Comparison of ENCODE assay signal across 19 cellular contexts in genomic region chr11:93672280-93672679, GRCh38. TPM values are rescaled to one million over a fixed set of nuclear protein-coding genes. Genes with fewer than 3 reads are reported as not detected.
A peak's percentile ranks its signal among the peaks of the same experiment; 100 is the strongest.
DNase-seq lines count a peak whose midpoint lies in the region; ATAC-seq and TF ChIP-seq lines count a peak whose summit lies in the region.
"Had no signal": no experiment of that assay in that cellular context is flagged by ENCODE, and none has a peak within 500 bp of the region (broad histone marks: within the 10 kb centered on the region; RNA-seq: fewer than 3 reads in every experiment).

No MANE protein-coding gene starts in this region.

- H3K4me3 Mint-ChIP-seq in activated CD4-positive, alpha-beta T cell treated with anti-CD3 and anti-CD28 coated beads, Interleukin-2, amount 10 ng/mL, durations not matched to agents 7 days and 5 days: no peak overlapping the region
- H3K4me3 Mint-ChIP-seq in CD4-positive, alpha-beta memory T cell: no peak overlapping the region
- no peak overlapping the region for H3K4me3 Mint-ChIP-seq in WTC11
- H3K4me3 Mint-ChIP-seq: B cell; CD4-positive, CD25-positive, alpha-beta regulatory T cell had no signal

- H3K4me1 ChIP-seq in A673 (ENCODE audit: insufficient read depth, low read length, poor library complexity, severe bottlenecking): no peaks in the 10 kb centered on the region
- no peaks in the 10 kb centered on the region for H3K4me1 ChIP-seq in CD4-positive, alpha-beta memory T cell (ENCODE audit: insufficient read depth, low read length)
- H3K4me1 ChIP-seq: BLaER1, HAP-1 had no signal

- DNase-seq in activated CD4-positive, alpha-beta T cell treated with anti-CD3 and anti-CD28 coated beads, Interleukin-2, amount 10 ng/mL, durations not matched to agents 7 days and 5 days: no peak
- DNase-seq in activated CD4-positive, alpha-beta T cell treated with anti-CD3 and anti-CD28 coated beads for 48 hours: no peak
- DNase-seq in A673 (ENCODE audit: low spot score): no peak
- DNase-seq in CD4-positive, alpha-beta memory T cell: no peak
- no peak for DNase-seq in WTC11 (ENCODE audit: low spot score)
- DNase-seq in T-helper 9 cell: no peak
- no peak for DNase-seq in RKO (ENCODE audit: low spot score)
- DNase-seq: Calu3; CD4-positive, CD25-positive, alpha-beta regulatory T cell; COR-L47; DMS53; DMS79 treated with DMSO at 0.1 percent for 48 hours; GF-D8; GOT3 had no signal

- intact Hi-C loops in A673 (cut with micrococcal nuclease; ENCODE audit: unreplicated experiment): loop anchor here (10.0 kb wide), 1 partner anchor 123 kb away; no protein-coding TSS in a partner anchor
- intact Hi-C loops in CD4-positive, alpha-beta memory T cell (cut with micrococcal nuclease): no loop called here

- H3K27ac ChIP-seq in A673 (ENCODE audit: low read depth, low read length, poor library complexity, severe bottlenecking): peak overlapping the region; percentile 4
- no peak overlapping the region for H3K27ac ChIP-seq in CD4-positive, alpha-beta memory T cell (ENCODE audit: low read depth, low read length)
- H3K27ac ChIP-seq: BLaER1, C4-2B had no signal

- H3K9me3 ChIP-seq in A673 (ENCODE audit: low read depth, low read length, poor library complexity, severe bottlenecking): no peaks in the 10 kb centered on the region
- H3K9me3 ChIP-seq in CD4-positive, alpha-beta memory T cell (ENCODE audit: control insufficient read depth in 1 of 2, low read length in 2 of 2): no peaks in the 10 kb centered on the region
- H3K9me3 ChIP-seq: BLaER1, HAP-1 had no signal

- CTCF ChIA-PET in activated CD4-positive, alpha-beta T cell treated with anti-CD3 and anti-CD28 coated beads, Interleukin-2, amount 10 ng/mL, durations not matched to agents 7 days and 5 days (lab: Charles Lee): interaction anchor here (0.6 kb wide), 1 partner anchor 1059 kb away, joined by 3 read pairs; no protein-coding TSS in a partner anchor
- CTCF ChIA-PET in A673 (lab: Charles Lee): no interaction called here
- CTCF ChIA-PET in CD4-positive, alpha-beta memory T cell (lab: Charles Lee; ENCODE audit: partially characterized antibody): interaction anchor here (1.2 kb wide), 1 partner anchor 20 kb away, joined by 3 read pairs; no protein-coding TSS in a partner anchor
- CTCF ChIA-PET in WTC11 (lab: Charles Lee): no interaction called here

- H3K27me3 Mint-ChIP-seq in activated CD4-positive, alpha-beta T cell treated with anti-CD3 and anti-CD28 coated beads, Interleukin-2, amount 10 ng/mL, durations not matched to agents 7 days and 5 days: no peaks in the 10 kb centered on the region
- H3K27me3 Mint-ChIP-seq in CD4-positive, alpha-beta memory T cell: no peaks in the 10 kb centered on the region
- H3K27me3 Mint-ChIP-seq in WTC11 (ENCODE audit: low read depth): no peaks in the 10 kb centered on the region
- H3K27me3 Mint-ChIP-seq: B cell; CD4-positive, CD25-positive, alpha-beta regulatory T cell had no signal

- H3K4me3 ChIP-seq in A673 (ENCODE audit: low read depth, low read length, poor library complexity, severe bottlenecking): no peak overlapping the region
- no peak overlapping the region for H3K4me3 ChIP-seq in CD4-positive, alpha-beta memory T cell (ENCODE audit: low read length in 2 of 2)
- H3K4me3 ChIP-seq: BLaER1, HAP-1 had no signal

- peak overlapping the region; percentile 36 for H3K27ac Mint-ChIP-seq in activated CD4-positive, alpha-beta T cell treated with anti-CD3 and anti-CD28 coated beads, Interleukin-2, amount 10 ng/mL, durations not matched to agents 7 days and 5 days
- peak overlapping the region in 4 of 7 donors; percentile 6 to 43 (median 12) for H3K27ac Mint-ChIP-seq in CD4-positive, alpha-beta memory T cell
- no peak overlapping the region for H3K27ac Mint-ChIP-seq in WTC11
- H3K27ac Mint-ChIP-seq: B cell had no signal

- TF ChIP-seq CTCF in A673 (conservative IDR thresholded peaks at IDR 0.05; ENCODE audit: low read depth, low read length): no peak
- TF ChIP-seq CTCF in WTC11 (IDR thresholded peaks at IDR 0.05): no peak

- POLR2A ChIA-PET in activated CD4-positive, alpha-beta T cell treated with anti-CD3 and anti-CD28 coated beads, Interleukin-2, amount 10 ng/mL, durations not matched to agents 7 days and 5 days (lab: Charles Lee): no interaction called here
- POLR2A ChIA-PET in A673 (lab: Charles Lee; ENCODE audit: low non-redundant PET) (interaction anchor here (0.6 kb wide), 1 partner anchor 112 kb away, joined by 3 read pairs; the partner anchor contains the start of gene MED17), WTC11 (lab: Charles Lee) (no interaction called here)
- POLR2A ChIA-PET in CD4-positive, alpha-beta memory T cell (lab: Charles Lee; ENCODE audit: partially characterized antibody): no interaction called here

- peaks cover 22% of the 10 kb centered on the region for H3K4me1 Mint-ChIP-seq in activated CD4-positive, alpha-beta T cell treated with anti-CD3 and anti-CD28 coated beads, Interleukin-2, amount 10 ng/mL, durations not matched to agents 7 days and 5 days
- H3K4me1 Mint-ChIP-seq in CD4-positive, alpha-beta memory T cell: peaks cover 0 to 8% (median 5%) of the 10 kb centered on the region in 4 donors
- H3K4me1 Mint-ChIP-seq in WTC11: no peaks in the 10 kb centered on the region
- H3K4me1 Mint-ChIP-seq: B cell had no signal

- H3K36me3 ChIP-seq in A673 (ENCODE audit: insufficient read depth, low read length, poor library complexity, severe bottlenecking): peaks cover 96% of the 10 kb centered on the region
- peaks cover 27% of the 10 kb centered on the region for H3K36me3 ChIP-seq in CD4-positive, alpha-beta memory T cell (ENCODE audit: insufficient read depth, low read length)

- H3K27me3 ChIP-seq in A673 (replicated peaks; ENCODE audit: insufficient read depth, low read depth, low read length, poor library complexity): no peaks in the 10 kb centered on the region
- no peaks in the 10 kb centered on the region for H3K27me3 ChIP-seq in CD4-positive, alpha-beta memory T cell (ENCODE audit: insufficient read depth, low read length)
- H3K27me3 ChIP-seq: BLaER1 had no signal

- H3K36me3 Mint-ChIP-seq in activated CD4-positive, alpha-beta T cell treated with anti-CD3 and anti-CD28 coated beads, Interleukin-2, amount 10 ng/mL, durations not matched to agents 7 days and 5 days (ENCODE audit: low read depth): peaks cover 57% of the 10 kb centered on the region
- peaks cover 39 to 63% of the 10 kb centered on the region in 2 donors for H3K36me3 Mint-ChIP-seq in CD4-positive, alpha-beta memory T cell
- peaks cover 55% of the 10 kb centered on the region for H3K36me3 Mint-ChIP-seq in WTC11

- BruUV-seq in A673 (replicated peaks; lab: Mats Ljungman, UMichigan): no TSS peak

- ATAC-seq in WTC11: no peak
- no peak for ATAC-seq in HG03280 (IDR thresholded peaks at IDR 0.05; ENCODE audit: unreplicated experiment)

- no peaks in the 10 kb centered on the region for H3K9me3 Mint-ChIP-seq in activated CD4-positive, alpha-beta T cell treated with anti-CD3 and anti-CD28 coated beads, Interleukin-2, amount 10 ng/mL, durations not matched to agents 7 days and 5 days
- H3K9me3 Mint-ChIP-seq in CD4-positive, alpha-beta memory T cell: no peaks in the 10 kb centered on the region
- no peaks in the 10 kb centered on the region for H3K9me3 Mint-ChIP-seq in WTC11
- H3K9me3 Mint-ChIP-seq: CD4-positive, CD25-positive, alpha-beta regulatory T cell had no signal

TF ChIP-seq in WTC11, 78 proteins besides CTCF, POLR2A, EP300 and RAD21:
- TF ChIP-seq ZNF121 (CRISPR knock-in tag; IDR thresholded peaks at IDR 0.05) (peak; percentile 69; the same call in 1 of the 2 replicates), NR2C2 (CRISPR knock-in tag; IDR thresholded peaks at IDR 0.05) (no peak)

RNA-seq across cellular contexts. Expression of gene CEP295, which starts 10.8 kb away (rescaled TPM):
- 10 to 100 TPM; 31.8 to 35.5 TPM for total RNA-seq in activated CD4-positive, alpha-beta T cell treated with anti-CD3 and anti-CD28 coated beads, Interleukin-2, amount 10 ng/mL, durations not matched to agents 7 days and 5 days
- total RNA-seq in A673 (2021) (34.5 and 37.3 TPM in 2 replicates), WTC11 (2021) (14.7 to 15.9 TPM (median 14.8 TPM) in 3 replicates)
- 10 to 100 TPM; 15.4 to 16.7 TPM for total RNA-seq in CD4-positive, alpha-beta memory T cell
- 1 to 10 TPM in 1 of 2 donors, under 1 TPM in 1; 0.43 to 2.0 TPM for polyA plus RNA-seq in CD4-positive, alpha-beta memory T cell

Comparison
In these comparisons a context has a peak if more than half of its experiments do, and no peak if none do; other contexts are left out.
1. CTCF ChIA-PET loops: an anchor here in activated CD4-positive, alpha-beta T cell treated with anti-CD3 and anti-CD28 coated beads, Interleukin-2, amount 10 ng/mL, durations not matched to agents 7 days and 5 days (0.6 kb wide) and CD4-positive, alpha-beta memory T cell (1.2 kb wide); none called in A673 and WTC11.